Comparison of ENCODE assay signal across 3 cellular contexts in the genomic region with DNA sequence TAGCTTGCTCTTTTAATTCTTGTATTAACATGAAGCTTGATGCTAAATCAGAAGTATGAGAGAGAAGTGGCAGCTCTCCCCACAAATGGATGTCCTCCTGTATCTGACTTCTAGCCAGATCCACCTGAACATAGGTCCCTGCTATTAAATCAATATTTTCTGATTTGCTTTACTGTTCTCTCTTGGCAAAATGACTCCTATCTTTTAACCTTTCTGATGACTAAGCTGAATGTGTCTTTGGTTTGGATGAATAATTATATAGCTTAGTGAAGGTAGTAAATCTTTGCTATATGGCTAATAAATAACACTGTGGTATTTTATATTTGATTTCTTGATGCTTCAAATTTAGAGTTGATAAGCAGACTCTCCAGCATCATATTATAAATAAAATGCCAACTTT.
TF ChIP-seq lines count a peak whose summit lies in the region.

No MANE protein-coding gene starts in this region.

TF ChIP-seq in A549, 52 proteins besides CTCF, POLR2A, EP300 and RAD21 (continued from another document):
- TF ChIP-seq, protein P1, sequence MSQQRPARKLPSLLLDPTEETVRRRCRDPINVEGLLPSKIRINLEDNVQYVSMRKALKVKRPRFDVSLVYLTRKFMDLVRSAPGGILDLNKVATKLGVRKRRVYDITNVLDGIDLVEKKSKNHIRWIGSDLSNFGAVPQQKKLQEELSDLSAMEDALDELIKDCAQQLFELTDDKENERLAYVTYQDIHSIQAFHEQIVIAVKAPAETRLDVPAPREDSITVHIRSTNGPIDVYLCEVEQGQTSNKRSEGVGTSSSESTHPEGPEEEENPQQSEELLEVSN (IDR thresholded peaks at IDR 0.05; ENCODE audit: borderline replicate concordance, low read depth): no peak
- TF ChIP-seq, protein P2, sequence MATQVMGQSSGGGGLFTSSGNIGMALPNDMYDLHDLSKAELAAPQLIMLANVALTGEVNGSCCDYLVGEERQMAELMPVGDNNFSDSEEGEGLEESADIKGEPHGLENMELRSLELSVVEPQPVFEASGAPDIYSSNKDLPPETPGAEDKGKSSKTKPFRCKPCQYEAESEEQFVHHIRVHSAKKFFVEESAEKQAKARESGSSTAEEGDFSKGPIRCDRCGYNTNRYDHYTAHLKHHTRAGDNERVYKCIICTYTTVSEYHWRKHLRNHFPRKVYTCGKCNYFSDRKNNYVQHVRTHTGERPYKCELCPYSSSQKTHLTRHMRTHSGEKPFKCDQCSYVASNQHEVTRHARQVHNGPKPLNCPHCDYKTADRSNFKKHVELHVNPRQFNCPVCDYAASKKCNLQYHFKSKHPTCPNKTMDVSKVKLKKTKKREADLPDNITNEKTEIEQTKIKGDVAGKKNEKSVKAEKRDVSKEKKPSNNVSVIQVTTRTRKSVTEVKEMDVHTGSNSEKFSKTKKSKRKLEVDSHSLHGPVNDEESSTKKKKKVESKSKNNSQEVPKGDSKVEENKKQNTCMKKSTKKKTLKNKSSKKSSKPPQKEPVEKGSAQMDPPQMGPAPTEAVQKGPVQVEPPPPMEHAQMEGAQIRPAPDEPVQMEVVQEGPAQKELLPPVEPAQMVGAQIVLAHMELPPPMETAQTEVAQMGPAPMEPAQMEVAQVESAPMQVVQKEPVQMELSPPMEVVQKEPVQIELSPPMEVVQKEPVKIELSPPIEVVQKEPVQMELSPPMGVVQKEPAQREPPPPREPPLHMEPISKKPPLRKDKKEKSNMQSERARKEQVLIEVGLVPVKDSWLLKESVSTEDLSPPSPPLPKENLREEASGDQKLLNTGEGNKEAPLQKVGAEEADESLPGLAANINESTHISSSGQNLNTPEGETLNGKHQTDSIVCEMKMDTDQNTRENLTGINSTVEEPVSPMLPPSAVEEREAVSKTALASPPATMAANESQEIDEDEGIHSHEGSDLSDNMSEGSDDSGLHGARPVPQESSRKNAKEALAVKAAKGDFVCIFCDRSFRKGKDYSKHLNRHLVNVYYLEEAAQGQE (IDR thresholded peaks at IDR 0.05): no peak

TF ChIP-seq in HCT116, 20 proteins besides CTCF, POLR2A, EP300 and RAD21 (continued from another document):
- TF ChIP-seq ZBTB33 (IDR thresholded peaks at IDR 0.05; ENCODE audit: extremely low read depth, insufficient replicate concordance, low read length) (no peak), YY1 (IDR thresholded peaks at IDR 0.05; ENCODE audit: extremely low read depth, insufficient replicate concordance, low read depth, low read length) (no peak)
- TF ChIP-seq, protein P3, sequence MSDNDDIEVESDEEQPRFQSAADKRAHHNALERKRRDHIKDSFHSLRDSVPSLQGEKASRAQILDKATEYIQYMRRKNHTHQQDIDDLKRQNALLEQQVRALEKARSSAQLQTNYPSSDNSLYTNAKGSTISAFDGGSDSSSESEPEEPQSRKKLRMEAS (IDR thresholded peaks at IDR 0.05): no peak

TF ChIP-seq in K562, 482 proteins besides CTCF, POLR2A, EP300 and RAD21 (continued from another document):
- TF ChIP-seq DEAF1 (CRISPR knock-in tag; IDR thresholded peaks at IDR 0.05) (no peak), ZNF316 (IDR thresholded peaks at IDR 0.05) (peak; percentile 61), PHF8 (IDR thresholded peaks at IDR 0.05; ENCODE audit: borderline replicate concordance, low read length) (no peak), ZBTB12 (CRISPR knock-in tag; IDR thresholded peaks at IDR 0.05) (no peak), TARDBP (IDR thresholded peaks at IDR 0.05) (no peak), ZNF778 (CRISPR knock-in tag; IDR thresholded peaks at IDR 0.05) (no peak), MAFG (tag; conservative IDR thresholded peaks at IDR 0.05) (0 out of 2 replicates have a peak, but pooled peaks have one; percentile 12)
TF ChIP-seq in K562: peak in this region for 2.
